ENCODE assay signal across 8 cellular contexts in genomic region chr11:116773203-116774112, GRCh38.
DNase-seq lines count a peak whose midpoint lies in the region; ATAC-seq and TF ChIP-seq lines count a peak whose summit lies in the region.

No MANE protein-coding gene starts in this region.

- peak overlapping the region; percentile 97 for H3K4me3 Mint-ChIP-seq in T-helper 2 cell treated with Interferon-gamma antibody and Interleukin-4, amounts not matched to agents 5 μg/mL and 100 μg/mL, for 36 hours

- peaks cover 37% of the 10 kb centered on the region for H3K4me1 Mint-ChIP-seq in T-helper 2 cell treated with Interferon-gamma antibody and Interleukin-4, amounts not matched to agents 5 μg/mL and 100 μg/mL, for 36 hours (ENCODE audit: low read depth)

- peak overlapping the region; percentile 90 for H3K27ac ChIP-seq in neutrophil

- peak overlapping the region; percentile 98 for H3K27ac Mint-ChIP-seq in T-helper 2 cell treated with Interferon-gamma antibody and Interleukin-4, amounts not matched to agents 5 μg/mL and 100 μg/mL, for 36 hours

- no peaks in the 10 kb centered on the region for H3K27me3 Mint-ChIP-seq in T-helper 2 cell treated with Interferon-gamma antibody and Interleukin-4, amounts not matched to agents 5 μg/mL and 100 μg/mL, for 36 hours (ENCODE audit: low read depth)

- H3K27me3 ChIP-seq in neutrophil, result no peaks in the 10 kb centered on the region

- H3K36me3 ChIP-seq in neutrophil, result peaks cover 19% of the 10 kb centered on the region

- DNase-seq in CD1c-positive myeloid dendritic cell (ENCODE audit: extremely low spot score), result peak; percentile 82
- no peak for DNase-seq in T-helper 2 cell treated with Interferon-gamma antibody and Interleukin-4, amounts not matched to agents 5 μg/mL and 100 μg/mL, for 36 hours (ENCODE audit: low spot score)
- no peak for DNase-seq in fibroblast of pulmonary artery (ENCODE audit: low read depth)
- DNase-seq in iPS-NIHi11 (ENCODE audit: low spot score), result no peak
- DNase-seq in NCI-H1436 (lab: John Stamatoyannopoulos, UW), result no peak

- no peak for TF ChIP-seq CTCF in fibroblast of pulmonary artery (IDR thresholded peaks at IDR 0.05; ENCODE audit: low read length, missing control alignments)
- no peak for TF ChIP-seq CTCF in neutrophil (IDR thresholded peaks at IDR 0.05)

- H3K4me3 ChIP-seq in fibroblast of pulmonary artery (replicated peaks; ENCODE audit: low read depth, low read length), result peak overlapping the region; percentile 96
- H3K4me3 ChIP-seq in neutrophil (ENCODE audit: low read depth in 1 of 2, low read length in 1 of 2), result peak overlapping the region; percentile 81 to 89

- H3K9me3 ChIP-seq in neutrophil, result no peaks in the 10 kb centered on the region

- H3K4me1 ChIP-seq in neutrophil (ENCODE audit: control insufficient read depth in 1 of 2, insufficient read depth in 1 of 2, low read depth in 1 of 2, low read length in 1 of 2), result peaks cover 39 to 41% of the 10 kb centered on the region in 2 experiments

- ATAC-seq in GM19328 (IDR thresholded peaks at IDR 0.05; ENCODE audit: unreplicated experiment) (peak; percentile 36), HG03457 (IDR thresholded peaks at IDR 0.05; ENCODE audit: unreplicated experiment) (peak; percentile 20)

- peaks cover 31% of the 10 kb centered on the region for H3K36me3 Mint-ChIP-seq in T-helper 2 cell treated with Interferon-gamma antibody and Interleukin-4, amounts not matched to agents 5 μg/mL and 100 μg/mL, for 36 hours (ENCODE audit: low read depth)

- H3K9me3 Mint-ChIP-seq in T-helper 2 cell treated with Interferon-gamma antibody and Interleukin-4, amounts not matched to agents 5 μg/mL and 100 μg/mL, for 36 hours, result no peaks in the 10 kb centered on the region
